Comparison of ENCODE assay signal across 27 cellular contexts in the genomic region with DNA sequence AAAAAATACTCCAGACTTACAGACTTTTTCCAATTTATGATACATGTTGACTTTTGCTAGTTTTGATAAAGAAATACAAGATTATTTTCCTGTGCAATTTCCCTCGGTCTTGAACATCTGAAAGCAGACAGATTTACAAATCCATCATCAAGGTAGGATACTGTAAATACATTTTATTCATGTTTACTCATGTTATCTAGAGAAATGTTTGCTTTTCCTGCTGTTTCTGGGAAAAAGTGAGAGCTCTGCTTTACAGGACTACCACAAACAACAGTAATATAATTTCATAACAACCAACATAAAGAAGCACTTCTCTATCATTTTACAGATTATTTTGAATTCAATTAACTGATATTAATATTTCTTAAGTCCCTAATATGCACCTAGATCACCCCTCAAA.
"Had no signal": no experiment of that assay in that cellular context is flagged by ENCODE, and none has a peak within 500 bp of the region (broad histone marks: within the 10 kb centered on the region; RNA-seq: fewer than 3 reads in every experiment).

No MANE protein-coding gene starts in this region.

- FAIRE-seq: colon, endometrium, endothelial cell of umbilical vein, frontal cortex had no signal

- H3K27me3 ChIP-seq: colonic mucosa, dorsolateral prefrontal cortex, esophagus muscularis mucosa, esophagus squamous epithelium, gastrocnemius medialis, heart left ventricle had no signal

- H3K36me3 ChIP-seq: colonic mucosa, esophagus muscularis mucosa, esophagus squamous epithelium, gastrocnemius medialis, gastroesophageal sphincter, heart left ventricle, heart right ventricle had no signal

- H3K4me1 ChIP-seq: colonic mucosa, esophagus muscularis mucosa, esophagus squamous epithelium, foreskin keratinocyte, gastrocnemius medialis, gastroesophageal sphincter, heart left ventricle had no signal

- H3K9me3 ChIP-seq: colonic mucosa, esophagus muscularis mucosa, esophagus squamous epithelium, gastrocnemius medialis, gastroesophageal sphincter, heart left ventricle had no signal

- H3K27ac ChIP-seq: colonic mucosa, coronary artery, dorsolateral prefrontal cortex, epithelial cell of prostate, esophagus muscularis mucosa, esophagus squamous epithelium, foreskin keratinocyte, gastrocnemius medialis, gastroesophageal sphincter, heart left ventricle, heart right ventricle had no signal

- H3K4me3 ChIP-seq: colonic mucosa, coronary artery, dorsolateral prefrontal cortex, esophagus muscularis mucosa, esophagus squamous epithelium, gastrocnemius medialis, gastroesophageal sphincter, heart left ventricle, heart right ventricle had no signal

- ATAC-seq: effector memory CD8-positive, alpha-beta T cell; esophagus mucosa; foreskin keratinocyte; gastrocnemius medialis; gastroesophageal sphincter; heart left ventricle; heart right ventricle had no signal

- DNase-seq: colonic mucosa; cortex of kidney; dermis blood vessel endothelial cell; dorsolateral prefrontal cortex; effector CD4-positive, alpha-beta T cell; effector CD8-positive, alpha-beta T cell; effector memory CD4-positive, alpha-beta T cell; effector memory CD8-positive, alpha-beta T cell; endodermal cell; erythroblast; esophagus squamous epithelium; foreskin fibroblast; foreskin melanocyte; gastrocnemius medialis; glutamatergic neuron; heart left ventricle; heart right ventricle had no signal
